15 cellular contexts compared by ENCODE assay signal in genomic region chrX:43939187-43939926, GRCh38. TPM values are rescaled to one million over a fixed set of nuclear protein-coding genes. Genes with fewer than 3 reads are reported as not detected.
DNase-seq lines count a peak whose midpoint lies in the region; ATAC-seq and TF ChIP-seq lines count a peak whose summit lies in the region.
"Had no signal": no experiment of that assay in that cellular context is flagged by ENCODE, and none has a peak within 500 bp of the region (broad histone marks: within the 10 kb centered on the region; RNA-seq: fewer than 3 reads in every experiment).

No MANE protein-coding gene starts in this region.

- peaks cover 16% of the 10 kb centered on the region for H3K27me3 ChIP-seq in adipocyte (replicated peaks; ENCODE audit: control insufficient read depth, insufficient read depth, low read length)
- no peaks in the 10 kb centered on the region for H3K27me3 ChIP-seq in suprapubic skin

- 80% methylated on average over 3 of the region's 3 CpGs for WGBS in suprapubic skin

- no peaks in the 10 kb centered on the region for H3K36me3 ChIP-seq in adipocyte (ENCODE audit: control insufficient read depth, insufficient read depth, low read length, severe bottlenecking)
- H3K36me3 ChIP-seq in suprapubic skin = no peaks in the 10 kb centered on the region

- no peak for TF ChIP-seq EP300 in suprapubic skin (IDR thresholded peaks at IDR 0.05)

- H3K27ac ChIP-seq in suprapubic skin = no peak overlapping the region
- H3K27ac ChIP-seq: KMS-11 had no signal

- DNase-seq in DMS53 (lab: John Stamatoyannopoulos, UW) (peak; percentile 37), DMS53 treated with DMSO at 0.1 percent for 48 hours (lab: John Stamatoyannopoulos, UW; ENCODE audit: unreplicated experiment) (no peak), adipocyte (ENCODE audit: low read depth) (peak; percentile 4), fibroblast of the aortic adventitia (ENCODE audit: low read depth) (peak; percentile 35), sciatic nerve (ENCODE audit: low spot score) (no peak), suprapubic skin (ENCODE audit: low spot score in 2 of 2) (no peak), posterior vena cava (ENCODE audit: low spot score) (no peak)
- DNase-seq: 8988T, NCI-H1930, NCI-H82, SIG-M5 had no signal

- no peak for TF ChIP-seq POLR2A in suprapubic skin (IDR thresholded peaks at IDR 0.05)

- intact Hi-C loops in sciatic nerve (cut with DNase I) (no loop called here), posterior vena cava (cut with DNase I) (loop anchor here in 1 of 2 donors (10.0 kb wide), 1 partner anchor 105 kb away; no protein-coding TSS in a partner anchor)

- H3K9me3 ChIP-seq in adipocyte (ENCODE audit: control insufficient read depth, low read length) (no peaks in the 10 kb centered on the region), suprapubic skin (no peaks in the 10 kb centered on the region)

- no peak overlapping the region for H3K9ac ChIP-seq in adipocyte (ENCODE audit: low read length)
- H3K9ac ChIP-seq: KMS-11 had no signal

- no peak overlapping the region for H3K4me3 ChIP-seq in adipocyte (ENCODE audit: low read length)
- no peak overlapping the region for H3K4me3 ChIP-seq in fibroblast of the aortic adventitia (ENCODE audit: low read depth, low read length)
- no peak overlapping the region for H3K4me3 ChIP-seq in suprapubic skin

- no peak for TF ChIP-seq CTCF in fibroblast of the aortic adventitia (IDR thresholded peaks at IDR 0.05; ENCODE audit: insufficient read depth, low read length)
- no peak for TF ChIP-seq CTCF in suprapubic skin (IDR thresholded peaks at IDR 0.05)

- H3K4me1 ChIP-seq in adipocyte (ENCODE audit: control insufficient read depth, insufficient read depth, low read length) (peaks cover 10% of the 10 kb centered on the region), suprapubic skin (no peaks in the 10 kb centered on the region)

- ATAC-seq in sciatic nerve (peak; percentile 61), HG02571 (IDR thresholded peaks at IDR 0.05; ENCODE audit: unreplicated experiment) (no peak)

RNA-seq across cellular contexts. Expression of gene NDP, which starts 33.8 kb away (rescaled TPM):
- total RNA-seq in fibroblast of the aortic adventitia (ENCODE audit: low replicate concordance) = 0.41 and 2.9 TPM in 2 replicates
- total RNA-seq in sciatic nerve = 4.1 TPM
- total RNA-seq in suprapubic skin = under 1 TPM in 2 of 4 donors, not detected in 2; 0.36 to 0.64 TPM
- under 1 TPM in 1 of 2 donors, not detected in 1; 0.51 TPM for total RNA-seq in posterior vena cava
- total RNA-seq: subcutaneous adipose tissue had no signal

RNA-seq across cellular contexts. Expression of gene MAOB, which starts 57.1 kb away (rescaled TPM):
- 0.72 TPM in 1 of 2 replicates, not detected in the other for total RNA-seq in fibroblast of the aortic adventitia (ENCODE audit: low replicate concordance)
- 18.9 TPM for total RNA-seq in sciatic nerve
- 1 to 10 TPM; 1.9 to 4.5 (median 2.1) TPM for total RNA-seq in suprapubic skin
- total RNA-seq in posterior vena cava = 10 to 100 TPM; 41.5 to 69.9 TPM
- total RNA-seq: endothelial cell of umbilical vein had no signal

Comparison
In these comparisons a context has a peak if more than half of its experiments do, and no peak if none do; other contexts are left out.
1. DNase-seq: peak in DMS53 (single experiment), adipocyte (single experiment) and fibroblast of the aortic adventitia (single experiment); none in DMS53 treated with DMSO at 0.1 percent for 48 hours (single experiment), sciatic nerve (single experiment), suprapubic skin (0 of 2) and posterior vena cava (single experiment).